Comparison of ENCODE assay signal across 8 cellular contexts in the genomic region with DNA sequence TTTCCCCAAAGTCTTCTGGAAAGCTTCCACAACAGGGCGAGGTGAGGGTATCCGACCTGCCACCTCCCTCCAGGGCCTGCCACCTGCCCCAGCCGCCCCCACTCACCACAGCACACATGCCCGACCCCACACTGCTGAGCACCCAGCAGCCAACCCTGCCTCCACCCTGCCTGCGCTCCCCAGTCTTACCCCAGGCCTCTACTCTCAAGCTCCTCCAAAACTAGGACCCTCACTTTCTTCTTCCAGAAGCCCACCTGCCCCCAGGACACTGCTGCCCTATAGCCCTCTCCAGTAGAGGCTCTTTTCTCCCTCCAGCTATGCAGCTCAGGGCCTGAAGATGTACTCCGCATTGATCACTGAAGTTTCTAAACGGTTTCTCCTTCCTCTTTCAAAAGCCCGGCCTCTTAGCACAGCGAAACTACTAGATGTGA.
A peak's percentile ranks its signal among the peaks of the same experiment; 100 is the strongest.
DNase-seq lines count a peak whose midpoint lies in the region; ATAC-seq, FAIRE-seq and TF ChIP-seq lines count a peak whose summit lies in the region.

No MANE protein-coding gene starts in this region.

- BruUV-seq in HepG2 (replicated peaks; lab: Mats Ljungman, UMichigan), result no TSS peak

- H3K27me3 ChIP-seq in left ventricle myocardium inferior (ENCODE audit: low read depth) (no peaks in the 10 kb centered on the region), OCI-LY1 (ENCODE audit: insufficient read depth, low read length) (no peaks in the 10 kb centered on the region), HepG2 (ENCODE audit: control insufficient read depth in 1 of 2, insufficient read depth in 2 of 2, low read length in 2 of 2) (peaks cover 3 to 57% of the 10 kb centered on the region in 2 experiments)

- in situ Hi-C loops in HepG2 (cut with HindIII; ENCODE audit: extremely low pct_ligation_motif_present, low pct_unique_long_range_greater_than_20kb), result loop anchor here (5.0 kb wide), 2 partner anchors 213 to 258 kb away; no protein-coding TSS in a partner anchor

- intact Hi-C loops in left ventricle myocardium inferior (cut with micrococcal nuclease), result loop anchor here (5.0 to 10.0 kb wide), 3 partner anchors 126 to 336 kb away; a partner anchor contains a TSS
- intact Hi-C loops in left ventricle myocardium superior (cut with micrococcal nuclease), result no loop called here
- intact Hi-C loops in HepG2 (cut with micrococcal nuclease; ENCODE audit: unreplicated experiment), result loop anchor here (5.0 kb wide), 1 partner anchor 108 kb away; no protein-coding TSS in a partner anchor

- no peaks in the 10 kb centered on the region for H3K36me3 ChIP-seq in left ventricle myocardium inferior
- H3K36me3 ChIP-seq in OCI-LY1 (ENCODE audit: insufficient read depth, low read length), result no peaks in the 10 kb centered on the region
- H3K36me3 ChIP-seq in HepG2 (replicated peaks in 1 of 2; ENCODE audit: control insufficient read depth in 1 of 2, insufficient read depth in 2 of 2, low read length in 2 of 2), result no peaks in the 10 kb centered on the region

- no peaks in the 10 kb centered on the region for H3K9me2 ChIP-seq in OCI-LY1 (ENCODE audit: low read depth, low read length)

- H2AFZ ChIP-seq in OCI-LY1 (ENCODE audit: low read length), result 0 out of 2 replicates have a peak overlapping the region, but pooled peaks have one; percentile 16
- no peak overlapping the region for H2AFZ ChIP-seq in HepG2 (ENCODE audit: low read length)

- ATAC-seq in left ventricle myocardium superior, result no peak
- ATAC-seq in HepG2, result no peak

- H3K79me2 ChIP-seq in OCI-LY1 (ENCODE audit: insufficient read depth, low read length) (no peaks in the 10 kb centered on the region), HepG2 (ENCODE audit: insufficient read depth, low read length) (no peaks in the 10 kb centered on the region)

- 60% methylated on average over 9 of the region's 9 CpGs for WGBS in HepG2 (ENCODE audit: low lambda C conversion rate)

- H4K20me1 ChIP-seq in OCI-LY1 (ENCODE audit: insufficient read depth, low read length) (no peaks in the 10 kb centered on the region), HepG2 (ENCODE audit: insufficient read depth, low read length) (no peaks in the 10 kb centered on the region)

- no peak for TF ChIP-seq CTCF in left ventricle myocardium inferior (IDR thresholded peaks at IDR 0.05; ENCODE audit: borderline replicate concordance)
- TF ChIP-seq CTCF in OCI-LY1 (IDR thresholded peaks at IDR 0.05; ENCODE audit: low read length), result no peak
- TF ChIP-seq CTCF in HepG2 (CRISPR knock-in tag; IDR thresholded peaks at IDR 0.05), result no peak

- no peak for TF ChIP-seq POLR2A in HepG2 (IDR thresholded peaks at IDR 0.05; ENCODE audit: insufficient read depth in 1 of 2, low read depth in 2 of 2, low read length in 2 of 2)

- H3K4me1 ChIP-seq in left ventricle myocardium inferior (peaks cover 51% of the 10 kb centered on the region), OCI-LY1 (ENCODE audit: insufficient read depth, low read length, severe bottlenecking) (peaks cover 80% of the 10 kb centered on the region), HepG2 (ENCODE audit: insufficient read depth, low read length) (peaks cover 50% of the 10 kb centered on the region)

- no peak for TF ChIP-seq RAD21 in HepG2 (CRISPR knock-in tag; IDR thresholded peaks at IDR 0.05)

- DNase-seq in left ventricle myocardium inferior, result no peak
- no peak for DNase-seq in left ventricle myocardium superior
- DNase-seq in HepG2 (ENCODE audit: low spot score), result no peak
- DNase-seq in Ammon's horn (ENCODE audit: low spot score), result no peak
- DNase-seq in AG08396 (ENCODE audit: low spot score), result no peak
- DNase-seq in A172 (ENCODE audit: low spot score), result no peak
- DNase-seq in NCI-H2029 treated with DMSO at 0.1 percent for 48 hours (lab: John Stamatoyannopoulos, UW), result no peak

- H3K9me3 ChIP-seq in left ventricle myocardium inferior (replicated peaks) (no peaks in the 10 kb centered on the region), OCI-LY1 (ENCODE audit: low read length) (no peaks in the 10 kb centered on the region; the same call in 1 of the 2 replicates), HepG2 (ENCODE audit: low read length) (no peaks in the 10 kb centered on the region)

- peak overlapping the region; percentile 79 for H3K4me2 ChIP-seq in OCI-LY1 (ENCODE audit: low read length)
- peak overlapping the region; percentile 95; the same call in 1 of the 2 replicates for H3K4me2 ChIP-seq in HepG2 (ENCODE audit: low read depth, low read length)

- FAIRE-seq in HepG2 (lab: Jason Lieb, UNC), result no peak

- H3K4me3 ChIP-seq in left ventricle myocardium inferior (peak overlapping the region; percentile 70), OCI-LY1 (ENCODE audit: low read depth, low read length, poor library complexity, severe bottlenecking) (peak overlapping the region; percentile 48), HepG2 (replicated peaks in 1 of 3; ENCODE audit: insufficient read depth in 1 of 3, low read depth in 2 of 3, low read length in 3 of 3) (no peak overlapping the region)

- TF ChIP-seq EP300 in HepG2 (IDR thresholded peaks at IDR 0.05; ENCODE audit: low read depth in 2 of 2, low read length in 2 of 2) (no peak), HepG2 (CRISPR knock-in tag; IDR thresholded peaks at IDR 0.05; ENCODE audit: borderline replicate concordance) (no peak)

- CTCF ChIA-PET in HepG2 (lab: Yijun Ruan, JAX; ENCODE audit: low intra/inter-chr PET ratio, low total read pairs), result no interaction called here

- H3K27ac ChIP-seq in left ventricle myocardium inferior (replicated peaks) (peak overlapping the region; percentile 99), OCI-LY1 (ENCODE audit: low read depth, low read length, poor library complexity, severe bottlenecking) (peak overlapping the region; percentile 94), HepG2 (ENCODE audit: extremely low read length, insufficient read depth, low read length) (no peak overlapping the region)

- H3K9ac ChIP-seq in OCI-LY1 (ENCODE audit: low read length), result peak overlapping the region; percentile 66
- H3K9ac ChIP-seq in HepG2 (ENCODE audit: insufficient read depth, low read depth, low read length), result no peak overlapping the region

- H3F3A ChIP-seq in OCI-LY1 (ENCODE audit: insufficient read depth, low read length), result peaks cover 12% of the 10 kb centered on the region; the same call in 1 of the 2 replicates

- POLR2A ChIA-PET in HepG2 (lab: Yijun Ruan, JAX), result interaction anchor here (1.1 kb wide), 1 partner anchor 207 kb away, joined by 4 read pairs; a partner anchor contains a TSS

TF ChIP-seq in HepG2, 621 proteins besides CTCF, POLR2A, EP300 and RAD21:
- TF ChIP-seq HOXA5 (CRISPR knock-in tag; IDR thresholded peaks at IDR 0.05) (no peak), MEIS2 (CRISPR knock-in tag; IDR thresholded peaks at IDR 0.05) (no peak), SPEN (CRISPR knock-in tag; IDR thresholded peaks at IDR 0.05; ENCODE audit: low read depth) (no peak), ZNF839 (CRISPR knock-in tag; IDR thresholded peaks at IDR 0.05; ENCODE audit: borderline replicate concordance) (no peak), ZNF460 (CRISPR knock-in tag; IDR thresholded peaks at IDR 0.05; ENCODE audit: borderline replicate concordance) (no peak), AHR (CRISPR knock-in tag; IDR thresholded peaks at IDR 0.05) (no peak)
- TF ChIP-seq, protein P1, sequence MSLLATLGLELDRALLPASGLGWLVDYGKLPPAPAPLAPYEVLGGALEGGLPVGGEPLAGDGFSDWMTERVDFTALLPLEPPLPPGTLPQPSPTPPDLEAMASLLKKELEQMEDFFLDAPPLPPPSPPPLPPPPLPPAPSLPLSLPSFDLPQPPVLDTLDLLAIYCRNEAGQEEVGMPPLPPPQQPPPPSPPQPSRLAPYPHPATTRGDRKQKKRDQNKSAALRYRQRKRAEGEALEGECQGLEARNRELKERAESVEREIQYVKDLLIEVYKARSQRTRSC (CRISPR knock-in tag; IDR thresholded peaks at IDR 0.05; ENCODE audit: low read depth), result no peak

Comparison
In these comparisons a context has a peak if more than half of its experiments do, and no peak if none do; other contexts are left out.
1. H3K4me3 ChIP-seq: peak in left ventricle myocardium inferior (single experiment) and OCI-LY1 (single experiment); none in HepG2 (0 of 3).